8 cellular contexts compared by ENCODE assay signal in the genomic region with DNA sequence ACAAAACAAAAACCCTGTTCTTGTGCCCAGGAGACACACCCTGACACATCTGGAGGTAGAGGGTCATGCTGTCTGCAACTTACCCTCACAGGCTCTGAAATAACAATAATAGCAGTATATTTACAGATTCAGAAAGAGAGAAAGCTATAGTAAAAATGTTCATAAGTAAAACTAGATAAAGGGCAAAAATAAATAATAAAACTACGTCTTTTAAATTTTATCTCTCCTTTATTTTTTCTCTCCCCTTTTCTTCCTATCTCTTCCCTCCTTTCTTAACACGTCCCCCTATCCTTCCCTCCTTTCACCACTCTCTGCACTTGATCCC. TPM values are rescaled to one million over a fixed set of nuclear protein-coding genes. Genes with fewer than 3 reads are reported as not detected.
DNase-seq lines count a peak whose midpoint lies in the region; ATAC-seq and TF ChIP-seq lines count a peak whose summit lies in the region.
"Not testable (repeated sequence)": the region's sequence is repeated elsewhere in the genome, so short reads cannot be mapped to it uniquely, and the experiment has no call there.
"Had no signal": no experiment of that assay in that cellular context is flagged by ENCODE, and none has a peak within 500 bp of the region (broad histone marks: within the 10 kb centered on the region; RNA-seq: fewer than 3 reads in every experiment).

No MANE protein-coding gene starts in this region.

- not testable (repeated sequence) for H2AFZ ChIP-seq in neuronal stem cell (ENCODE audit: low read length)

- intact Hi-C loops in MCF 10A (cut with micrococcal nuclease) (loop anchor here (1.0 to 2.0 kb wide), 2 partner anchors 93 to 105 kb away; no protein-coding TSS in a partner anchor), heart right ventricle (cut with DNase I) (loop anchor here in 3 of 10 donors (1.0 to 5.0 kb wide), 4 partner anchors 49 to 105 kb away; partner anchors contain the start of gene DDX39B (in 1 of the 3))

- not testable (repeated sequence) for H2AK5ac ChIP-seq in neuronal stem cell (ENCODE audit: low read depth, low read length)

- BruUV-seq in MCF 10A (replicated peaks; lab: Mats Ljungman, UMichigan) = not testable (repeated sequence)

- H3K9me3 Mint-ChIP-seq in T-helper 2 cell treated with Interferon-gamma antibody and Interleukin-4, amounts not matched to agents 5 μg/mL and 100 μg/mL, for 36 hours; MCF 10A (ENCODE audit: unreplicated experiment): not testable (repeated sequence)

- H3K4me1 Mint-ChIP-seq in T-helper 2 cell treated with Interferon-gamma antibody and Interleukin-4, amounts not matched to agents 5 μg/mL and 100 μg/mL, for 36 hours (ENCODE audit: low read depth) = peaks cover 36% of the 10 kb centered on the region
- H3K4me1 Mint-ChIP-seq in MCF 10A (ENCODE audit: insufficient read depth, unreplicated experiment) = peaks cover 31% of the 10 kb centered on the region

- H3K27ac ChIP-seq in HEK293 (ENCODE audit: extremely low read depth, low read depth, low read length); neuronal stem cell (replicated peaks; ENCODE audit: low read length): not testable (repeated sequence)
- H3K27ac ChIP-seq in heart right ventricle = peak overlapping the region in 4 of 10 donors; percentile 79 to 89 (median 80)

- H3K27me3 ChIP-seq in heart right ventricle = peaks cover 0 to 30% (median 0%) of the 10 kb centered on the region in 7 donors
- H3K27me3 ChIP-seq in neuronal stem cell (ENCODE audit: control insufficient read depth in 3 of 3, insufficient read depth in 3 of 3, low read depth in 1 of 3, low read length in 3 of 3) = peaks cover 0 to 61% (median 19%) of the 10 kb centered on the region in 3 experiments

- peak overlapping the region; percentile 60 for H3K4me3 ChIP-seq in HEK293 (ENCODE audit: low read depth, low read length)
- H3K4me3 ChIP-seq in heart right ventricle = peak overlapping the region in 9 of 10 donors; percentile 49 to 94 (median 72)
- not testable (repeated sequence) for H3K4me3 ChIP-seq in neuronal stem cell (ENCODE audit: low read length in 2 of 2)

- H3K9me3 ChIP-seq in HEK293 (ENCODE audit: control insufficient read depth, insufficient read depth, low read depth, low read length); heart right ventricle; neuronal stem cell (replicated peaks in 1 of 2; ENCODE audit: control insufficient read depth in 2 of 2, insufficient read depth in 1 of 2, low read depth in 1 of 2, low read length in 2 of 2): not testable (repeated sequence)

- not testable (repeated sequence) for H2BK120ac ChIP-seq in neuronal stem cell (ENCODE audit: low read depth, low read length)

- not testable (repeated sequence) for H4K8ac ChIP-seq in neuronal stem cell (ENCODE audit: low read depth, low read length)

- not testable (repeated sequence) for H2BK15ac ChIP-seq in neuronal stem cell (ENCODE audit: low read length)

- not testable (repeated sequence) for H2BK5ac ChIP-seq in neuronal stem cell (ENCODE audit: low read length)

- H3K4me2 ChIP-seq in neuronal stem cell (ENCODE audit: insufficient read depth, low read length, poor library complexity, severe bottlenecking) = peak overlapping the region; percentile 96

- not testable (repeated sequence) for H3K79me1 ChIP-seq in neuronal stem cell (ENCODE audit: low read depth, low read length)

- H3K27ac Mint-ChIP-seq in T-helper 2 cell treated with Interferon-gamma antibody and Interleukin-4, amounts not matched to agents 5 μg/mL and 100 μg/mL, for 36 hours = peak overlapping the region; percentile 98
- peak overlapping the region; percentile 37 for H3K27ac Mint-ChIP-seq in MCF 10A (ENCODE audit: low read depth, unreplicated experiment)

- not testable (repeated sequence) for H3K23ac ChIP-seq in neuronal stem cell (ENCODE audit: low read depth, low read length, poor library complexity)

- WGBS in heart right ventricle, 2 donors = 2 to 22% methylated on average over 2 of the region's 2 CpGs
- 100% methylated on average over 1 of the region's 2 CpGs; no CpG with 5 or more reads in 1 of the 2 donors for WGBS in neuronal stem cell (ENCODE audit: extremely low coverage in 2 of 2, insufficient read length in 2 of 2, insufficient replicate concordance in 1 of 2), 2 donors

- CTCF ChIA-PET in HEK293 (lab: Yijun Ruan, JAX) = interaction anchor here (0.6 to 7.3 kb wide), 22 partner anchors 8 to 1358 kb away, joined by 3 to 61 read pairs (median 6); partner anchors contain the start of genes DDX39B and MCCD1
- CTCF ChIA-PET in MCF 10A (lab: Yijun Ruan, JAX) = interaction anchor here (0.5 to 2.6 kb wide), 10 partner anchors 10 to 291 kb away, joined by 3 to 17 read pairs (median 4); partner anchors contain the start of gene DDX39B

- POLR2A ChIA-PET in HEK293 (lab: Yijun Ruan, JAX) = interaction anchor here (1.0 to 7.1 kb wide), 4 partner anchors 17 to 54 kb away, joined by 3 to 97 read pairs (median 14); partner anchors contain the start of genes DDX39B, MCCD1 and NFKBIL1
- POLR2A ChIA-PET in MCF 10A (lab: Yijun Ruan, JAX) = interaction anchor here (0.5 to 7.6 kb wide), 8 partner anchors 10 to 105 kb away, joined by 3 to 173 read pairs (median 4); partner anchors contain the start of genes DDX39B and MCCD1

- not testable (repeated sequence) for TF ChIP-seq CTCF in HEK293 (tag by site-specific recombination; IDR thresholded peaks at IDR 0.05); MCF 10A (IDR thresholded peaks at IDR 0.05; ENCODE audit: unreplicated experiment); heart right ventricle (IDR thresholded peaks at IDR 0.05)

- H3K14ac ChIP-seq in neuronal stem cell (ENCODE audit: low read length) = not testable (repeated sequence)

- H3K27me3 Mint-ChIP-seq in T-helper 2 cell treated with Interferon-gamma antibody and Interleukin-4, amounts not matched to agents 5 μg/mL and 100 μg/mL, for 36 hours (ENCODE audit: low read depth); MCF 10A (ENCODE audit: insufficient read depth, unreplicated experiment): not testable (repeated sequence)

- H4K91ac ChIP-seq in neuronal stem cell (ENCODE audit: low read depth, low read length, poor library complexity) = not testable (repeated sequence)

- not testable (repeated sequence) for ATAC-seq in heart right ventricle

- not testable (repeated sequence) for H3K4ac ChIP-seq in neuronal stem cell (ENCODE audit: low read length)

- not testable (repeated sequence) for H3K36me3 ChIP-seq in HEK293 (ENCODE audit: control insufficient read depth in 2 of 2, insufficient read depth in 1 of 2, low read length in 2 of 2); heart right ventricle; neuronal stem cell (replicated peaks in 1 of 2; ENCODE audit: control insufficient read depth in 2 of 2, insufficient read depth in 2 of 2, low read length in 2 of 2)

- not testable (repeated sequence) for H3K9ac ChIP-seq in neuronal stem cell (ENCODE audit: low read depth, low read length, poor library complexity)

- H3K18ac ChIP-seq in neuronal stem cell (ENCODE audit: low read length) = not testable (repeated sequence)

- DNase-seq in T-helper 2 cell treated with Interferon-gamma antibody and Interleukin-4, amounts not matched to agents 5 μg/mL and 100 μg/mL, for 36 hours (ENCODE audit: low spot score); MCF 10A (ENCODE audit: unreplicated experiment); heart right ventricle; neuronal stem cell (ENCODE audit: low spot score): not testable (repeated sequence)

- not testable (repeated sequence) for H3K4me1 ChIP-seq in HEK293 (ENCODE audit: control insufficient read depth, insufficient read depth, low read length)
- H3K4me1 ChIP-seq in heart right ventricle (peaks cover 0 to 47% (median 31%) of the 10 kb centered on the region in 9 donors), neuronal stem cell (ENCODE audit: control insufficient read depth in 2 of 2, insufficient read depth in 1 of 2, low read depth in 1 of 2, low read length in 2 of 2) (peaks cover 0 to 11% of the 10 kb centered on the region in 2 donors)

- H3K4me3 Mint-ChIP-seq in T-helper 2 cell treated with Interferon-gamma antibody and Interleukin-4, amounts not matched to agents 5 μg/mL and 100 μg/mL, for 36 hours = peak overlapping the region; percentile 93
- H3K4me3 Mint-ChIP-seq in MCF 10A (ENCODE audit: unreplicated experiment) = peak overlapping the region; percentile 64

- H3K36me3 Mint-ChIP-seq in T-helper 2 cell treated with Interferon-gamma antibody and Interleukin-4, amounts not matched to agents 5 μg/mL and 100 μg/mL, for 36 hours (ENCODE audit: low read depth) = peaks cover 14% of the 10 kb centered on the region
- not testable (repeated sequence) for H3K36me3 Mint-ChIP-seq in MCF 10A (ENCODE audit: insufficient read depth, unreplicated experiment)

- not testable (repeated sequence) for H2BK12ac ChIP-seq in neuronal stem cell (ENCODE audit: low read length)

TF ChIP-seq in HEK293, 187 proteins besides CTCF, POLR2A, EP300 and RAD21:
- peak; percentile 87 for TF ChIP-seq PRDM1 (tag by site-specific recombination; IDR thresholded peaks at IDR 0.05)
- TF ChIP-seq ZNF366 (tag by site-specific recombination; conservative IDR thresholded peaks at IDR 0.05) = peak; percentile 92

RNA-seq across cellular contexts. Expression of gene MICB, which starts 4.4 kb away (rescaled TPM):
- total RNA-seq in MCF 10A (2022) (4.3 and 7.6 TPM in 2 replicates), heart right ventricle (1 to 10 TPM in 6 of 10 donors, under 1 TPM in 4; 0.66 to 4.3 (median 1.6) TPM)
- 1 to 10 TPM; 1.0 to 1.2 TPM for polyA plus RNA-seq in heart right ventricle
- polyA plus RNA-seq in neuronal stem cell (2013, experiment 1 of 2) = 9.5 TPM
- 9.4 TPM for polyA plus RNA-seq in neuronal stem cell (2013, experiment 2 of 2)

RNA-seq across cellular contexts. Expression of gene MCCD1, which starts 35.2 kb away (rescaled TPM):
- total RNA-seq in MCF 10A (2022) (not detected in 2 replicates), heart right ventricle (not detected)
- not detected for polyA plus RNA-seq in heart right ventricle
- not detected for polyA plus RNA-seq in neuronal stem cell (2013, experiment 1 of 2)
- not detected for polyA plus RNA-seq in neuronal stem cell (2013, experiment 2 of 2)
- total RNA-seq: Daoy, gastroesophageal sphincter, mesenteric fat pad had no signal

RNA-seq across cellular contexts. Expression of gene DDX39B, which starts 48.3 kb away (rescaled TPM):
- 551 and 565 TPM in 2 replicates for total RNA-seq in MCF 10A (2022)
- 100 to 1,000 TPM; 154 to 193 (median 172) TPM for total RNA-seq in heart right ventricle
- 100 to 1,000 TPM; 160 to 422 TPM for polyA plus RNA-seq in heart right ventricle
- polyA plus RNA-seq in neuronal stem cell (2013, experiment 1 of 2) = 297 TPM
- 291 TPM for polyA plus RNA-seq in neuronal stem cell (2013, experiment 2 of 2)

RNA-seq across cellular contexts. Expression of gene ATP6V1G2, which starts 52.9 kb away (rescaled TPM):
- 1.2 and 2.4 TPM in 2 replicates for total RNA-seq in MCF 10A (2022)
- 1 to 10 TPM in 9 of 10 donors, under 1 TPM in 1; 0.97 to 2.2 (median 2.0) TPM for total RNA-seq in heart right ventricle
- 1 to 10 TPM in 1 of 2 donors, under 1 TPM in 1; 0.88 to 2.5 TPM for polyA plus RNA-seq in heart right ventricle
- 6.0 TPM for polyA plus RNA-seq in neuronal stem cell (2013, experiment 1 of 2)
- polyA plus RNA-seq in neuronal stem cell (2013, experiment 2 of 2) = 5.1 TPM

RNA-seq across cellular contexts. Expression of gene NFKBIL1, which starts 53.9 kb away (rescaled TPM):
- total RNA-seq in MCF 10A (2022) (25.2 and 30.3 TPM in 2 replicates), heart right ventricle (10 to 100 TPM in 9 of 10 donors, 1 to 10 TPM in 1; 9.7 to 15.8 (median 11.7) TPM)
- polyA plus RNA-seq in heart right ventricle = 10 to 100 TPM; 18.5 to 22.2 TPM
- polyA plus RNA-seq in neuronal stem cell (2013, experiment 1 of 2) = 22.2 TPM
- 22.0 TPM for polyA plus RNA-seq in neuronal stem cell (2013, experiment 2 of 2)
